In the genomic region with DNA sequence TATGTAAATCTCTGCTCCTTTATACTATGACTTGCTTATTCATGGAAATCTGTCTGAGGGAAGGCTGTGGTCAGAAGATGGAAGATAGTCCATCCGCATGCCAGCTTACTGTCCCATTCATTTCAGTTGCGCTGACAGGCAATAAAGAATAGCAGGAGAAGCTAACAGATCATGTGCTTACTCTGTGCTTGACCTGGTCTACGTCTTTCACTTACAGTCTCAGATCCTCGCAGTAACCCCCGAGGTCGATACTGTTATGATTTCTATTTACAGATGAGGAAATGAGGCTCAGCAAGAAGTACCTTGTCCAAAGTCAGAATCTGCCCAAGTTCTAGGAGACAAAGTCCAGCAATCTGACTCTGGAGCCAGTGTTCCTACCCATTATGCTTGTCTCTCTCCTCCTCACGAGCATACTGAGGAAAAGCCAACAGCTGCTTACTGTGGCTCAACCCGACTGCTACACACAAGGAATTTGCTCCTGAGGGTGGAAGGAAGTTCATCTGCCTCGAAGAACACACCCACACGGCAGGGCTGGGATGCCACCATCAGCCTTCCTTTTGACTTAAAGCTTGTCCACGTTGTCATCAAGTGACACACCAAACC, we compare ENCODE assay signal across 14 cellular contexts.
A peak's percentile ranks its signal among the peaks of the same experiment; 100 is the strongest.
DNase-seq lines count a peak whose midpoint lies in the region; ATAC-seq and TF ChIP-seq lines count a peak whose summit lies in the region.
"Had no signal": no experiment of that assay in that cellular context is flagged by ENCODE, and none has a peak within 500 bp of the region (broad histone marks: within the 10 kb centered on the region; RNA-seq: fewer than 3 reads in every experiment).

No MANE protein-coding gene starts in this region.

- no peak overlapping the region for H2BK120ac ChIP-seq in neuronal stem cell (ENCODE audit: low read depth, low read length)

- H3K27me3 ChIP-seq in PC-3 (ENCODE audit: low read length) (no peaks in the 10 kb centered on the region), neuronal stem cell (ENCODE audit: control insufficient read depth in 3 of 3, insufficient read depth in 3 of 3, low read depth in 1 of 3, low read length in 3 of 3) (no peaks in the 10 kb centered on the region)
- H3K27me3 ChIP-seq: BE2C, body of pancreas had no signal

- no peak overlapping the region for H3K23ac ChIP-seq in neuronal stem cell (ENCODE audit: low read depth, low read length, poor library complexity)

- H3K14ac ChIP-seq in neuronal stem cell (ENCODE audit: low read length), result no peak overlapping the region

- intact Hi-C loops in PC-3 (cut with micrococcal nuclease), result no loop called here

- POLR2A ChIA-PET in PC-3 (lab: Charles Lee; ENCODE audit: unreplicated experiment), result interaction anchor here (0.5 kb wide), 1 partner anchor 72 kb away, joined by 4 read pairs; no protein-coding TSS in a partner anchor

- no peak overlapping the region for H2BK5ac ChIP-seq in neuronal stem cell (ENCODE audit: low read length)

- H3K36me3 ChIP-seq in PC-3 (ENCODE audit: low read depth, low read length) (no peaks in the 10 kb centered on the region), neuronal stem cell (replicated peaks in 1 of 2; ENCODE audit: control insufficient read depth in 2 of 2, insufficient read depth in 2 of 2, low read length in 2 of 2) (no peaks in the 10 kb centered on the region)
- H3K36me3 ChIP-seq: BE2C had no signal

- H3K79me1 ChIP-seq in neuronal stem cell (ENCODE audit: low read depth, low read length), result no peaks in the 10 kb centered on the region

- H3K4me2 ChIP-seq in PC-3 (ENCODE audit: low read length) (peak overlapping the region; percentile 76), neuronal stem cell (ENCODE audit: insufficient read depth, low read length, poor library complexity, severe bottlenecking) (no peak overlapping the region)

- WGBS in neuronal stem cell (ENCODE audit: extremely low coverage in 2 of 2, insufficient read length in 2 of 2, insufficient replicate concordance in 1 of 2), 2 donors, result no CpG with 5 or more reads among the region's 11 CpGs

- peak overlapping the region; percentile 45; the same call in 1 of the 2 replicates for H3K4me3 ChIP-seq in PC-3 (ENCODE audit: low read length)
- H3K4me3 ChIP-seq in fibroblast of mammary gland (ENCODE audit: control insufficient read depth, low read depth, low read length), result peak overlapping the region; percentile 3
- H3K4me3 ChIP-seq in neuronal stem cell (ENCODE audit: low read length in 2 of 2), result no peak overlapping the region
- H3K4me3 ChIP-seq: body of pancreas had no signal

- TF ChIP-seq CTCF in PC-3 (conservative IDR thresholded peaks at IDR 0.05; ENCODE audit: low read depth, low read length) (no peak), fibroblast of mammary gland (conservative IDR thresholded peaks at IDR 0.05; ENCODE audit: control insufficient read depth, insufficient read depth, low read depth, low read length) (no peak), GM13977 (IDR thresholded peaks at IDR 0.05; ENCODE audit: extremely low read depth, insufficient read depth, missing control alignments) (no peak)

- peak; percentile 71 for ATAC-seq in PC-3
- ATAC-seq: activated T-cell treated with anti-CD3 and anti-CD28 coated beads, Interleukin-2, amount 50 U/mL, for 72 hours; body of pancreas; natural killer cell had no signal

- no peaks in the 10 kb centered on the region for H3K79me2 ChIP-seq in PC-3 (ENCODE audit: low read length)

- H4K20me1 ChIP-seq in PC-3 (ENCODE audit: low read length), result no peaks in the 10 kb centered on the region

- H3K9ac ChIP-seq in PC-3 (ENCODE audit: low read length) (0 out of 2 replicates have a peak overlapping the region, but pooled peaks have one; percentile 28), neuronal stem cell (ENCODE audit: low read depth, low read length, poor library complexity) (no peak overlapping the region)

- no peak overlapping the region for H4K8ac ChIP-seq in neuronal stem cell (ENCODE audit: low read depth, low read length)

- H3K9me3 ChIP-seq in PC-3 (ENCODE audit: low read length) (no peaks in the 10 kb centered on the region), neuronal stem cell (replicated peaks in 1 of 2; ENCODE audit: control insufficient read depth in 2 of 2, insufficient read depth in 1 of 2, low read depth in 1 of 2, low read length in 2 of 2) (no peaks in the 10 kb centered on the region)
- H3K9me3 ChIP-seq: BE2C, body of pancreas had no signal

- H2AFZ ChIP-seq in PC-3 (ENCODE audit: low read length) (peak overlapping the region; percentile 79), neuronal stem cell (ENCODE audit: low read length) (peak overlapping the region; percentile 24)

- no peaks in the 10 kb centered on the region for H3K9me2 ChIP-seq in PC-3 (replicated peaks; ENCODE audit: low read length)

- no peak overlapping the region for H3K18ac ChIP-seq in neuronal stem cell (ENCODE audit: low read length)

- in situ Hi-C loops in GM13977 (cut with MboI; ENCODE audit: low pct_unique_long_range_greater_than_20kb, low sequenced_read_pairs, unreplicated experiment), result no loop called here

- no peak overlapping the region for H2AK5ac ChIP-seq in neuronal stem cell (ENCODE audit: low read depth, low read length)

- DNase-seq in EL, result peak; percentile 43
- peak; percentile 55 for DNase-seq in PC-3
- peak; percentile 37 for DNase-seq in fibroblast of mammary gland (ENCODE audit: low read depth)
- no peak for DNase-seq in neuronal stem cell (ENCODE audit: low spot score)
- DNase-seq in GM13977 (ENCODE audit: low spot score), result no peak
- DNase-seq in NCI-H526 (lab: John Stamatoyannopoulos, UW), result no peak
- no peak for DNase-seq in activated T-cell treated with anti-CD3 and anti-CD28 coated beads for 4 hours
- DNase-seq in OCI-M2 (lab: John Stamatoyannopoulos, UW; ENCODE audit: unreplicated experiment), result no peak
- DNase-seq: activated B cell treated with CpG ODN at 0.5 μM for 24 hours; activated T-cell treated with anti-CD3 and anti-CD28 coated beads, Interleukin-2, amount 50 U/mL, for 72 hours; BE2C; natural killer cell; stimulated activated CD8-positive, alpha-beta memory T cell treated with anti-CD3 and anti-CD28 coated beads, Interleukin-4, amount 100 ng/mL, for 48 hours had no signal

- CTCF ChIA-PET in PC-3 (lab: Charles Lee), result no interaction called here

- H2BK15ac ChIP-seq in neuronal stem cell (ENCODE audit: low read length), result no peak overlapping the region

- no peak overlapping the region for H4K91ac ChIP-seq in neuronal stem cell (ENCODE audit: low read depth, low read length, poor library complexity)

- no TSS peak for BruUV-seq in PC-3 (replicated peaks; lab: Mats Ljungman, UMichigan)

- H3K4ac ChIP-seq in neuronal stem cell (ENCODE audit: low read length), result no peak overlapping the region

- peaks cover 11% of the 10 kb centered on the region for H3F3A ChIP-seq in PC-3 (ENCODE audit: low read length, unreplicated experiment)

- no peak overlapping the region for H2BK12ac ChIP-seq in neuronal stem cell (ENCODE audit: low read length)

- peaks cover 20% of the 10 kb centered on the region for H3K4me1 ChIP-seq in PC-3 (ENCODE audit: insufficient read depth, low read length)
- H3K4me1 ChIP-seq in neuronal stem cell (ENCODE audit: control insufficient read depth in 2 of 2, insufficient read depth in 1 of 2, low read depth in 1 of 2, low read length in 2 of 2), result no peaks in the 10 kb centered on the region
- H3K4me1 ChIP-seq: BE2C had no signal

- H3K27ac ChIP-seq in PC-3 (ENCODE audit: low read length) (peak overlapping the region; percentile 73), neuronal stem cell (replicated peaks; ENCODE audit: low read length) (no peak overlapping the region)
- H3K27ac ChIP-seq: body of pancreas had no signal

Comparison
In these comparisons a context has a peak if more than half of its experiments do, and no peak if none do; other contexts are left out.
1. DNase-seq: peak in EL (single experiment), PC-3 (single experiment) and fibroblast of mammary gland (single experiment); none in neuronal stem cell (single experiment), GM13977 (single experiment), NCI-H526 (0 of 2), activated T-cell treated with anti-CD3 and anti-CD28 coated beads for 4 hours (single experiment) and OCI-M2 (single experiment).
2. H3K4me3 ChIP-seq: peak in PC-3 (single experiment) and fibroblast of mammary gland (single experiment); none in neuronal stem cell (0 of 2).